In the genomic region with DNA sequence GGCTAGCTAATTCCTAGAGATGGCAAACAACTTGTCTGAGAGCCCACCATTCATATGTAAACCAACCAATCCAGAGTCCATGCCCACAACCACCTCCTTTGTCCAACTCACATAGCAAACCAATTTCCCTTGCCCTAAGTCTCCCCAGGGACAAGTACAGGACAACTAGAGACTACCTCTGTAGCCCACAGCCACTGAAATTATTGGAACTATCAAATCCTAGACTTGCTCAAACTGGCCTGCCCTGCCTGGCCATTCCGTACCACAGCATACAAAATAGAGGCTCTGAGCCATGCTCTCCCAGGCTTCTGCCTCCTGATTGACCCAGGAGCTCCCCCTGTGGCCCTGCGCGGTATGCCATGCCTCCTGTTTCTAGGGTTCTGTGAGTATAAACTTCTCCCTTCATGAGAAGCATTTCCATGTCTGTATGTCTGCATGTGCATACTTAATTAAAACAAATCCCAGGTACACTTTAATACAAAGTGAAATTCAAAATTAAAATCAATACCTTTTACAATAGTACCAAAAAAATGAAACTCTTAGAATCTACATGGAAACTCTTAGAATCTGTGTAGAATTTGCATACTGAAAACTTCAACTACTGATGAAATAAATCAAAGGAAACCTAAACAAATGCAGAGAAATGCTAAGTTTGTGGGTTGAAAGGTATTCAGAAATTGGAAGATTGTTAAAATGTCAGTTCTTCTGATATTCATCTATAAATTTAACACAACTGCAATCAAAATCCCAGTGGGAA, we compare ENCODE assay signal across 8 cellular contexts. TPM values are rescaled to one million over a fixed set of nuclear protein-coding genes. Genes with fewer than 3 reads are reported as not detected.
DNase-seq lines count a peak whose midpoint lies in the region; ATAC-seq and TF ChIP-seq lines count a peak whose summit lies in the region.

No MANE protein-coding gene starts in this region.

- H3K4me1 ChIP-seq in PC-3 (ENCODE audit: insufficient read depth, low read length): no peaks in the 10 kb centered on the region
- H3K4me1 ChIP-seq in heart right ventricle: peaks cover 0 to 14% (median 11%) of the 10 kb centered on the region in 9 donors

- no peak overlapping the region for H3K4me2 ChIP-seq in PC-3 (ENCODE audit: low read length)

- no peaks in the 10 kb centered on the region for H3K9me3 Mint-ChIP-seq in activated naive CD4-positive, alpha-beta T cell treated with anti-CD3 and anti-CD28 coated beads for 36 hours

- H3K4me1 Mint-ChIP-seq in activated naive CD4-positive, alpha-beta T cell treated with anti-CD3 and anti-CD28 coated beads for 36 hours (ENCODE audit: low read depth): no peaks in the 10 kb centered on the region

- H3K36me3 ChIP-seq in PC-3 (ENCODE audit: low read depth, low read length): no peaks in the 10 kb centered on the region
- H3K36me3 ChIP-seq in heart right ventricle: no peaks in the 10 kb centered on the region

- no peak overlapping the region for H3K9ac ChIP-seq in PC-3 (ENCODE audit: low read length)

- no peaks in the 10 kb centered on the region for H3K9me3 ChIP-seq in PC-3 (ENCODE audit: low read length)
- H3K9me3 ChIP-seq in heart right ventricle: peaks cover 0 to 7% (median 0%) of the 10 kb centered on the region in 11 donors

- CTCF ChIA-PET in PC-3 (lab: Charles Lee): interaction anchor here (1.0 to 1.4 kb wide), 2 partner anchors 9 to 167 kb away, joined by 4 to 7 read pairs; no protein-coding TSS in a partner anchor
- CTCF ChIA-PET in activated naive CD4-positive, alpha-beta T cell treated with anti-CD3 and anti-CD28 coated beads for 36 hours (lab: Charles Lee): interaction anchor here (0.6 to 1.7 kb wide), 5 partner anchors 15 to 250 kb away, joined by 3 to 10 read pairs (median 7); no protein-coding TSS in a partner anchor

- H3K4me3 ChIP-seq in PC-3 (ENCODE audit: low read length) (no peak overlapping the region), heart right ventricle (no peak overlapping the region), retinal pigment epithelial cell (ENCODE audit: low read length) (no peak overlapping the region)

- H3K27ac ChIP-seq in PC-3 (ENCODE audit: low read length) (no peak overlapping the region), heart right ventricle (no peak overlapping the region)

- H3K79me2 ChIP-seq in PC-3 (ENCODE audit: low read length): no peaks in the 10 kb centered on the region

- peaks cover 27% of the 10 kb centered on the region for H3K27me3 ChIP-seq in PC-3 (ENCODE audit: low read length)
- peaks cover 11 to 63% (median 53%) of the 10 kb centered on the region in 7 donors for H3K27me3 ChIP-seq in heart right ventricle

- intact Hi-C loops in PC-3 (cut with micrococcal nuclease): loop anchor here (1.0 to 2.0 kb wide), 2 partner anchors 152 to 167 kb away; no protein-coding TSS in a partner anchor
- intact Hi-C loops in activated naive CD4-positive, alpha-beta T cell treated with anti-CD3 and anti-CD28 coated beads for 36 hours (cut with micrococcal nuclease): loop anchor here (1.0 to 2.0 kb wide), 3 partner anchors 32 to 167 kb away; no protein-coding TSS in a partner anchor
- intact Hi-C loops in heart right ventricle (cut with DNase I): loop anchor here in 5 of 10 donors (2.0 to 10.0 kb wide), 3 partner anchors 164 to 168 kb away; no protein-coding TSS in a partner anchor

- no peaks in the 10 kb centered on the region for H4K20me1 ChIP-seq in PC-3 (ENCODE audit: low read length)

- POLR2A ChIA-PET in PC-3 (lab: Charles Lee; ENCODE audit: unreplicated experiment): no interaction called here

- peak; percentile 90 for TF ChIP-seq CTCF in PC-3 (conservative IDR thresholded peaks at IDR 0.05; ENCODE audit: low read depth, low read length)
- TF ChIP-seq CTCF in heart right ventricle (IDR thresholded peaks at IDR 0.05): peak; percentile 46 to 84 (median 67)
- TF ChIP-seq CTCF in retinal pigment epithelial cell (conservative IDR thresholded peaks at IDR 0.05; ENCODE audit: low read depth, low read length): peak; percentile 99

- DNase-seq in DMS 273 treated with DMSO at 0.1 percent for 48 hours (lab: John Stamatoyannopoulos, UW) (peak; percentile 8), PC-3 (peak; percentile 79), heart right ventricle (peak; percentile 29 to 56), retinal pigment epithelial cell (ENCODE audit: low read depth) (peak; percentile 5), cortex of kidney (lab: John Stamatoyannopoulos, UW) (no peak)
- DNase-seq in activated naive CD4-positive, alpha-beta T cell treated with anti-CD3 and anti-CD28 coated beads for 36 hours: peak; percentile 82

- H3K27ac Mint-ChIP-seq in activated naive CD4-positive, alpha-beta T cell treated with anti-CD3 and anti-CD28 coated beads for 36 hours: no peak overlapping the region

- ATAC-seq in GM19372 (IDR thresholded peaks at IDR 0.05; ENCODE audit: low read depth, unreplicated experiment): peak; percentile 74
- peak; percentile 90 for ATAC-seq in HG03354 (IDR thresholded peaks at IDR 0.05; ENCODE audit: poor library complexity, severe bottlenecking, unreplicated experiment)
- peak; percentile 87 for ATAC-seq in PC-3
- peak in 4 of 8 donors; percentile 37 to 75 (median 49) for ATAC-seq in heart right ventricle

- H3K4me3 Mint-ChIP-seq in activated naive CD4-positive, alpha-beta T cell treated with anti-CD3 and anti-CD28 coated beads for 36 hours: no peak overlapping the region

- peak overlapping the region; percentile 44; the same call in 1 of the 2 replicates for H2AFZ ChIP-seq in PC-3 (ENCODE audit: low read length)

- WGBS in heart right ventricle, 2 donors: 8 to 9% methylated on average over 3 of the region's 3 CpGs

- H3K36me3 Mint-ChIP-seq in activated naive CD4-positive, alpha-beta T cell treated with anti-CD3 and anti-CD28 coated beads for 36 hours (ENCODE audit: low read depth): no peaks in the 10 kb centered on the region

- H3K9me2 ChIP-seq in PC-3 (replicated peaks; ENCODE audit: low read length): no peaks in the 10 kb centered on the region

- H3K27me3 Mint-ChIP-seq in activated naive CD4-positive, alpha-beta T cell treated with anti-CD3 and anti-CD28 coated beads for 36 hours (ENCODE audit: low read depth): peaks cover 51% of the 10 kb centered on the region

- BruUV-seq in PC-3 (replicated peaks; lab: Mats Ljungman, UMichigan): no TSS peak

- no peaks in the 10 kb centered on the region for H3F3A ChIP-seq in PC-3 (ENCODE audit: low read length, unreplicated experiment)

RNA-seq across cellular contexts. Expression of gene HECW1, which starts 4.0 kb away (rescaled TPM):
- total RNA-seq in PC-3 (2014; rRNA removed) (3.0 and 3.6 TPM in 2 replicates), heart right ventricle (under 1 TPM in 1 of 10 donors, not detected in 9; 0.23 TPM)
- not detected for total RNA-seq in activated naive CD4-positive, alpha-beta T cell treated with anti-CD3 and anti-CD28 coated beads for 36 hours
- polyA plus RNA-seq in heart right ventricle: under 1 TPM in 1 of 2 donors, not detected in 1; 0.07 TPM
